Comparison of ENCODE assay signal across 11 cellular contexts in the genomic region with DNA sequence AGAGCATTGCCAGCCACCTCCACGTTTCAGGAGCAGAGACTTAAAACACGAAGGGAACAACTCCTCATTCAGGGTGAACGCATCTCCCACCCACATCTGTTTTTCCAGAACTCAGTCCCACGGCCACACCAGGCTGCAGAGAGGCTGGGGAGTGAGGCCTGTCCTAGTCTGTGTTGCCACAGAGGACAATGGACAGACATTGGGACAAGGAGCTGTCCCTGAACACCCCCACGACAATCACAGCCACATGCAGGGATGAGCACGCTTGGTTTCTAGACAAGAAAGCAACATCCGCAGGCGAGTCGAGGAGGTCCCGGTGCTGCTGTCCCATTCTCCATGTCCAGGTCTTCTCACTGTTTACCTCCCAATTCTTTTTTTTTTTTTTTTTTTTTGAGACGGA.
"Had no signal": no experiment of that assay in that cellular context is flagged by ENCODE, and none has a peak within 500 bp of the region (broad histone marks: within the 10 kb centered on the region; RNA-seq: fewer than 3 reads in every experiment).

No MANE protein-coding gene starts in this region.

- ATAC-seq: foreskin keratinocyte; left colon; naive thymus-derived CD4-positive, alpha-beta T cell had no signal

- DNase-seq: erythroblast; foreskin keratinocyte; left colon; mesendoderm; naive thymus-derived CD4-positive, alpha-beta T cell; sigmoid colon; stimulated activated CD4-positive, alpha-beta T cell treated with anti-CD3 and anti-CD28 coated beads, Interleukin-2, amount 100 ng/mL, for 24 hours; stimulated activated CD4-positive, alpha-beta T cell treated with anti-CD3 and anti-CD28 coated beads, Interleukin-4, amount 100 ng/mL, for 4 hours; stimulated activated naive CD4-positive, alpha-beta T cell treated with Interleukin-2 at 50 U/mL for 16 hours; tibial artery; upper lobe of left lung had no signal

- H3K27me3 Mint-ChIP-seq: naive thymus-derived CD4-positive, alpha-beta T cell had no signal

- H3K4me3 Mint-ChIP-seq: naive thymus-derived CD4-positive, alpha-beta T cell had no signal
